In the genomic region with DNA sequence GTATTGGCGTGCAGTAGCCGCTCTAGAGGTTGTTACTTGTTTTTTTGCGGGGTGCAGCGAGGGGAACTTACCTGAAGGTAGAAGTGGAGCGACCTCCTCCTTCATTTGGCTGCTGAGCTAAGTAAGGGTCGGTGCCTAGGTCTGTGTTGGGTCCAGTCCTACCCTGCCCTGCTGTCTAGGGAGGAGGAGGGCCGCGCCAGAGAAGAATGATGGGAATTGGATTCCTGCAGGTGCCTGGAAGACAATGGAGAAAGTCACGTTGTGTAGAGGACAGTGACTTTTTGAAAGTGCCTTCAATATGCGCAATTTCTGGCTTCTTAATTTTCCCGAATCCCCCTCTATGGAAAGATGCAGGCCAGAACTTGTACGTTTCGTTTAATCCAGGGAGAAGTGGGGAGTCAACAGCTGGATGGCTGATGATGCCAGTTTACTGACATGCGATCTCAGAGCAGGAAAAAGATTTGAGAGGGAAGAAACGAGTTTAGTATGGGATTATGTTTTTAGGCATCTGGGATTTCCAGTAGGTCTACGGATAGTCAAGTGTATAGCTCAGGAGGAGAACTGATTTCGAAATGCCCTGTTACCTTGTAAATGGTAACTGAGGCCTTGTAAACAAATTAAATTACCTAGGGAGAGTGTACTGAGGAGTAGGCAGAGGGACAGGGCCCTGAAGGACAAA, we compare ENCODE assay signal across 8 cellular contexts. TPM values are rescaled to one million over a fixed set of nuclear protein-coding genes. Genes with fewer than 3 reads are reported as not detected.
A peak's percentile ranks its signal among the peaks of the same experiment; 100 is the strongest.
DNase-seq lines count a peak whose midpoint lies in the region; ATAC-seq, FAIRE-seq and TF ChIP-seq lines count a peak whose summit lies in the region.

No MANE protein-coding gene starts in this region.

- peaks cover 0 to 5% of the 10 kb centered on the region in 2 donors for H3K4me1 ChIP-seq in kidney (ENCODE audit: control insufficient read depth in 1 of 2, insufficient read depth in 1 of 2, low read depth in 1 of 2, low read length in 2 of 2)

- peak overlapping the region; percentile 83 for H3K27ac Mint-ChIP-seq in T-helper 2 cell treated with Interferon-gamma antibody and Interleukin-4, amounts not matched to agents 5 μg/mL and 100 μg/mL, for 36 hours
- H3K27ac Mint-ChIP-seq in stimulated activated naive CD8-positive, alpha-beta T cell treated with anti-CD3 and anti-CD28 coated beads, Interleukin-15, amount 100 ng/mL, for 72 hours, result peak overlapping the region; percentile 94 to 99

- H3K9ac ChIP-seq in kidney (ENCODE audit: low read length in 2 of 2), result peak overlapping the region; percentile 77 to 86

- H3K9me3 ChIP-seq in kidney (ENCODE audit: control insufficient read depth in 1 of 2, low read length in 2 of 2), result no peaks in the 10 kb centered on the region

- H3K27me3 Mint-ChIP-seq in T-helper 2 cell treated with Interferon-gamma antibody and Interleukin-4, amounts not matched to agents 5 μg/mL and 100 μg/mL, for 36 hours (ENCODE audit: low read depth), result no peaks in the 10 kb centered on the region
- H3K27me3 Mint-ChIP-seq in stimulated activated naive CD8-positive, alpha-beta T cell treated with anti-CD3 and anti-CD28 coated beads, Interleukin-15, amount 100 ng/mL, for 72 hours, result no peaks in the 10 kb centered on the region

- peak overlapping the region; percentile 38 to 71 for H3K27ac ChIP-seq in kidney (ENCODE audit: low read depth in 2 of 2, low read length in 2 of 2)

- no peak for FAIRE-seq in kidney (lab: Jason Lieb, UNC)

- no peak for TF ChIP-seq POLR2A in GM18505 (IDR thresholded peaks at IDR 0.05; ENCODE audit: borderline replicate concordance, extremely low read depth, insufficient read depth, insufficient read length)

- peaks cover 20% of the 10 kb centered on the region for H3K4me1 Mint-ChIP-seq in T-helper 2 cell treated with Interferon-gamma antibody and Interleukin-4, amounts not matched to agents 5 μg/mL and 100 μg/mL, for 36 hours (ENCODE audit: low read depth)
- H3K4me1 Mint-ChIP-seq in stimulated activated naive CD8-positive, alpha-beta T cell treated with anti-CD3 and anti-CD28 coated beads, Interleukin-15, amount 100 ng/mL, for 72 hours, result peaks cover 37% of the 10 kb centered on the region

- H3K4me3 ChIP-seq in LNCaP clone FGC (ENCODE audit: low read depth, low read length) (peak overlapping the region; percentile 71), astrocyte of the spinal cord (ENCODE audit: low read depth, low read length) (peak overlapping the region; percentile 97), kidney (ENCODE audit: low read length in 2 of 2) (peak overlapping the region; percentile 78 to 96)

- H3K4me3 Mint-ChIP-seq in T-helper 2 cell treated with Interferon-gamma antibody and Interleukin-4, amounts not matched to agents 5 μg/mL and 100 μg/mL, for 36 hours, result peak overlapping the region; percentile 92
- H3K4me3 Mint-ChIP-seq in stimulated activated naive CD8-positive, alpha-beta T cell treated with anti-CD3 and anti-CD28 coated beads, Interleukin-15, amount 100 ng/mL, for 72 hours, result peak overlapping the region; percentile 97 to 100

- intact Hi-C loops in kidney (cut with DNase I), result no loop called here

- no peaks in the 10 kb centered on the region for H3K9me3 Mint-ChIP-seq in T-helper 2 cell treated with Interferon-gamma antibody and Interleukin-4, amounts not matched to agents 5 μg/mL and 100 μg/mL, for 36 hours
- no peaks in the 10 kb centered on the region for H3K9me3 Mint-ChIP-seq in stimulated activated naive CD8-positive, alpha-beta T cell treated with anti-CD3 and anti-CD28 coated beads, Interleukin-15, amount 100 ng/mL, for 72 hours

- no peak for TF ChIP-seq CTCF in LNCaP clone FGC (IDR thresholded peaks at IDR 0.05; ENCODE audit: control insufficient read depth, extremely low read depth, insufficient read depth)
- TF ChIP-seq CTCF in astrocyte of the spinal cord (IDR thresholded peaks at IDR 0.05; ENCODE audit: low read depth, low read length), result no peak
- no peak for TF ChIP-seq CTCF in kidney (IDR thresholded peaks at IDR 0.05; ENCODE audit: borderline replicate concordance, extremely low read depth, insufficient read depth)

- in situ Hi-C loops in astrocyte of the spinal cord (cut with HindIII; ENCODE audit: low sequenced_read_pairs), result no loop called here

- DNase-seq in T-helper 2 cell treated with Interferon-gamma antibody and Interleukin-4, amounts not matched to agents 5 μg/mL and 100 μg/mL, for 36 hours (ENCODE audit: low spot score), result no peak
- no peak for DNase-seq in T-helper 2 cell
- DNase-seq in LNCaP clone FGC (ENCODE audit: low read depth), result no peak
- peak; percentile 2 for DNase-seq in astrocyte of the spinal cord (ENCODE audit: low read depth, low spot score)
- DNase-seq in kidney, result no peak
- DNase-seq in stimulated activated naive CD8-positive, alpha-beta T cell treated with anti-CD3 and anti-CD28 coated beads, Interleukin-15, amount 100 ng/mL, for 72 hours, result no peak

- no peak for ATAC-seq in stimulated activated naive CD8-positive, alpha-beta T cell treated with anti-CD3 and anti-CD28 coated beads, Interleukin-15, amount 100 ng/mL, for 72 hours
- no peak for ATAC-seq in GM18505 (IDR thresholded peaks at IDR 0.05; ENCODE audit: unreplicated experiment)
- no peak for ATAC-seq in GM18502 (IDR thresholded peaks at IDR 0.05; ENCODE audit: poor library complexity, unreplicated experiment)

- H3K36me3 Mint-ChIP-seq in T-helper 2 cell treated with Interferon-gamma antibody and Interleukin-4, amounts not matched to agents 5 μg/mL and 100 μg/mL, for 36 hours (ENCODE audit: low read depth), result no peaks in the 10 kb centered on the region

- H3K36me3 ChIP-seq in kidney (ENCODE audit: control insufficient read depth in 1 of 2, insufficient read depth in 2 of 2, low read length in 2 of 2), result no peaks in the 10 kb centered on the region

RNA-seq across cellular contexts. Expression of gene MRPS9, which starts 0.7 kb away (rescaled TPM):
- 23.3 TPM for total RNA-seq in kidney
- 60.9 TPM for polyA plus RNA-seq in kidney (ENCODE audit: insufficient read depth, low read depth, low replicate concordance)
